21 cellular contexts compared by ENCODE assay signal in the genomic region with DNA sequence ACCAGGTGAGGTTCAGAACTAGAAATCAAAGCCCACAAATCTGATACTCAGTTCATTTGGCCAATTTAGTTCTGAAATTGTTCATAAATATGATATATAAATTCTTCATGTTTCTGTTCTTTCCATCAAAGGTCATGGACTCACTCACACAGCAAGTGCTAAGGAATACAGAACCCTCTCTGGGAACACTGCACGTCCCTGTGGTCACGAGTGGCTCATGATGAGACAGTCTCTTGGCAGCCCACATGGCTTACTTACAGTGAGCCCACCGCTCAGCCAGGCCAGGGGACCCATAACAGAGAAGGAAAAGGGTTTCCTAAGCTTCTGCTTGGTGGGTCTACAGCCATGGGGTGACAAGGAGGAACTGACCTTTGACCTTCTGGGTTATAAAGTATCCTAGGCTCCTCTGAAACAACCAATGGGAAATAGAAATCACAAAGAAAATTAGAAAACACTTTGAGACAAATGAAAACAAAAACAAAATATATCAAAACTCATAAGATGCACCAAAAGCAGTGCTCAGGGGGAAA.
A peak's percentile ranks its signal among the peaks of the same experiment; 100 is the strongest.
DNase-seq lines count a peak whose midpoint lies in the region; TF ChIP-seq lines count a peak whose summit lies in the region.
"Had no signal": no experiment of that assay in that cellular context is flagged by ENCODE, and none has a peak within 500 bp of the region (broad histone marks: within the 10 kb centered on the region; RNA-seq: fewer than 3 reads in every experiment).

No MANE protein-coding gene starts in this region.

- no peaks in the 10 kb centered on the region for H3K27me3 ChIP-seq in tibial nerve
- no peaks in the 10 kb centered on the region for H3K27me3 ChIP-seq in CD8-positive, alpha-beta memory T cell (ENCODE audit: insufficient read depth, low read length, poor library complexity, severe bottlenecking)
- H3K27me3 ChIP-seq: BE2C, heart right ventricle, neutrophil had no signal

- CTCF ChIA-PET in activated naive CD4-positive, alpha-beta T cell treated with anti-CD3 and anti-CD28 coated beads, Interleukin-2, amount 10 ng/mL, durations not matched to agents 7 days and 5 days (lab: Charles Lee), result no interaction called here
- CTCF ChIA-PET in CD8-positive, alpha-beta memory T cell (lab: Charles Lee), result no interaction called here

- no peak overlapping the region for H3K4me3 ChIP-seq in tibial nerve
- no peak overlapping the region for H3K4me3 ChIP-seq in CD8-positive, alpha-beta memory T cell (ENCODE audit: low read length)
- H3K4me3 ChIP-seq: heart right ventricle had no signal

- no peak for DNase-seq in activated naive CD4-positive, alpha-beta T cell treated with anti-CD3 and anti-CD28 coated beads, Interleukin-2, amount 10 ng/mL, durations not matched to agents 7 days and 5 days
- DNase-seq in activated naive CD4-positive, alpha-beta T cell treated with Interleukin-2 at 50 U/mL for 16 hours, result no peak
- DNase-seq in astrocyte of the hippocampus (ENCODE audit: low read depth, low spot score), result peak; percentile 30
- peak; percentile 43 for DNase-seq in kidney tubule cell (ENCODE audit: low spot score)
- no peak for DNase-seq in tibial nerve (ENCODE audit: low spot score in 2 of 2)
- DNase-seq in GM19238 (ENCODE audit: insufficient read length, low spot score), result no peak
- no peak for DNase-seq in CD8-positive, alpha-beta memory T cell
- DNase-seq in activated naive CD4-positive, alpha-beta T cell treated with anti-CD3 and anti-CD28 coated beads, Interleukin-2, amount 50 U/mL, for 16 hours, result no peak
- DNase-seq: activated CD4-positive, alpha-beta T cell treated with anti-CD3 and anti-CD28 coated beads, Interleukin-2, amount 10 ng/mL, durations not matched to agents 7 days and 5 days; BE2C; COR-L47; effector CD4-positive, alpha-beta T cell; heart right ventricle; immature natural killer cell; NCI-H187; SHP77; stimulated activated CD4-positive, alpha-beta T cell treated with anti-CD3 and anti-CD28 coated beads, Interleukin-12 subunit alpha, Interleukin-12 subunit beta, amount 100 ng/mL, for 4 hours; T-cell had no signal

- no peak for TF ChIP-seq POLR2A in tibial nerve (IDR thresholded peaks at IDR 0.05)

- no peaks in the 10 kb centered on the region for H3K9me3 Mint-ChIP-seq in activated naive CD4-positive, alpha-beta T cell treated with anti-CD3 and anti-CD28 coated beads, Interleukin-2, amount 10 ng/mL, durations not matched to agents 7 days and 5 days
- H3K9me3 Mint-ChIP-seq in CD8-positive, alpha-beta memory T cell, result no peaks in the 10 kb centered on the region
- H3K9me3 Mint-ChIP-seq: activated CD4-positive, alpha-beta T cell treated with anti-CD3 and anti-CD28 coated beads, Interleukin-2, amount 10 ng/mL, durations not matched to agents 7 days and 5 days; activated T-helper 2 cell treated with anti-CD3 and anti-CD28 coated beads, Interferon-gamma antibody, Interleukin-2, Interleukin-4, amounts not matched to agents 10 μg/mL and 5 μg/mL and 100 μg/mL, durations not matched to agents 14 hours and 24 hours and 36 hours; immature natural killer cell; T-cell had no signal

- H3K4me1 Mint-ChIP-seq in activated naive CD4-positive, alpha-beta T cell treated with anti-CD3 and anti-CD28 coated beads, Interleukin-2, amount 10 ng/mL, durations not matched to agents 7 days and 5 days, result no peaks in the 10 kb centered on the region
- no peaks in the 10 kb centered on the region for H3K4me1 Mint-ChIP-seq in CD8-positive, alpha-beta memory T cell
- H3K4me1 Mint-ChIP-seq: activated CD4-positive, alpha-beta T cell treated with anti-CD3 and anti-CD28 coated beads, Interleukin-2, amount 10 ng/mL, durations not matched to agents 7 days and 5 days; immature natural killer cell; T-cell had no signal

- TF ChIP-seq EP300 in tibial nerve (IDR thresholded peaks at IDR 0.05), result no peak

- no peaks in the 10 kb centered on the region for H3K27me3 Mint-ChIP-seq in activated naive CD4-positive, alpha-beta T cell treated with anti-CD3 and anti-CD28 coated beads, Interleukin-2, amount 10 ng/mL, durations not matched to agents 7 days and 5 days
- H3K27me3 Mint-ChIP-seq in CD8-positive, alpha-beta memory T cell, result peaks cover 0 to 3% of the 10 kb centered on the region in 2 donors
- H3K27me3 Mint-ChIP-seq: activated CD4-positive, alpha-beta T cell treated with anti-CD3 and anti-CD28 coated beads, Interleukin-2, amount 10 ng/mL, durations not matched to agents 7 days and 5 days; T-cell had no signal

- no peaks in the 10 kb centered on the region for H3K36me3 Mint-ChIP-seq in activated naive CD4-positive, alpha-beta T cell treated with anti-CD3 and anti-CD28 coated beads, Interleukin-2, amount 10 ng/mL, durations not matched to agents 7 days and 5 days
- peaks cover 4 to 7% (median 5%) of the 10 kb centered on the region in 3 donors for H3K36me3 Mint-ChIP-seq in CD8-positive, alpha-beta memory T cell

- no peak overlapping the region for H3K4me3 Mint-ChIP-seq in activated naive CD4-positive, alpha-beta T cell treated with anti-CD3 and anti-CD28 coated beads, Interleukin-2, amount 10 ng/mL, durations not matched to agents 7 days and 5 days
- no peak overlapping the region for H3K4me3 Mint-ChIP-seq in CD8-positive, alpha-beta memory T cell
- H3K4me3 Mint-ChIP-seq: activated CD4-positive, alpha-beta T cell treated with anti-CD3 and anti-CD28 coated beads, Interleukin-2, amount 10 ng/mL, durations not matched to agents 7 days and 5 days; immature natural killer cell; T-cell had no signal

- H3K27ac Mint-ChIP-seq in activated naive CD4-positive, alpha-beta T cell treated with anti-CD3 and anti-CD28 coated beads, Interleukin-2, amount 10 ng/mL, durations not matched to agents 7 days and 5 days, result peak overlapping the region; percentile 42
- H3K27ac Mint-ChIP-seq in CD8-positive, alpha-beta memory T cell, result no peak overlapping the region
- H3K27ac Mint-ChIP-seq: activated CD4-positive, alpha-beta T cell treated with anti-CD3 and anti-CD28 coated beads, Interleukin-2, amount 10 ng/mL, durations not matched to agents 7 days and 5 days; immature natural killer cell; T-cell had no signal

- H3K9me3 ChIP-seq in tibial nerve, result no peaks in the 10 kb centered on the region
- no peaks in the 10 kb centered on the region for H3K9me3 ChIP-seq in CD8-positive, alpha-beta memory T cell (ENCODE audit: low read length)
- H3K9me3 ChIP-seq: BE2C, heart right ventricle, neutrophil had no signal

- peaks cover 0 to 53% (median 22%) of the 10 kb centered on the region in 4 donors for H3K4me1 ChIP-seq in tibial nerve
- no peaks in the 10 kb centered on the region for H3K4me1 ChIP-seq in CD8-positive, alpha-beta memory T cell (ENCODE audit: insufficient read depth, low read length)
- H3K4me1 ChIP-seq: BE2C had no signal

- POLR2A ChIA-PET in CD8-positive, alpha-beta memory T cell (lab: Charles Lee), result no interaction called here

- TF ChIP-seq CTCF in tibial nerve (IDR thresholded peaks at IDR 0.05), result no peak

- 58 to 62% methylated on average over 3 of the region's 3 CpGs for WGBS in tibial nerve, 2 donors

- H3K27ac ChIP-seq in tibial nerve, result peak overlapping the region; percentile 55 to 95 (median 76)
- no peak overlapping the region for H3K27ac ChIP-seq in CD8-positive, alpha-beta memory T cell (ENCODE audit: low read depth, low read length)
- H3K27ac ChIP-seq: 22Rv1, neutrophil had no signal

- H3K36me3 ChIP-seq in tibial nerve, result peaks cover 0 to 23% (median 0%) of the 10 kb centered on the region in 3 donors
- H3K36me3 ChIP-seq in CD8-positive, alpha-beta memory T cell (ENCODE audit: insufficient read depth, low read length), result no peaks in the 10 kb centered on the region
- H3K36me3 ChIP-seq: BE2C had no signal

Comparison
In these comparisons a context has a peak if more than half of its experiments do, and no peak if none do; other contexts are left out.
1. DNase-seq: peak in astrocyte of the hippocampus (single experiment) and kidney tubule cell (single experiment); none in activated naive CD4-positive, alpha-beta T cell treated with anti-CD3 and anti-CD28 coated beads, Interleukin-2, amount 10 ng/mL, durations not matched to agents 7 days and 5 days (single experiment), activated naive CD4-positive, alpha-beta T cell treated with Interleukin-2 at 50 U/mL for 16 hours (single experiment), tibial nerve (0 of 2), GM19238 (single experiment), CD8-positive, alpha-beta memory T cell (0 of 5) and activated naive CD4-positive, alpha-beta T cell treated with anti-CD3 and anti-CD28 coated beads, Interleukin-2, amount 50 U/mL, for 16 hours (single experiment).